Comparison of ENCODE assay signal across 31 cellular contexts in the genomic region with DNA sequence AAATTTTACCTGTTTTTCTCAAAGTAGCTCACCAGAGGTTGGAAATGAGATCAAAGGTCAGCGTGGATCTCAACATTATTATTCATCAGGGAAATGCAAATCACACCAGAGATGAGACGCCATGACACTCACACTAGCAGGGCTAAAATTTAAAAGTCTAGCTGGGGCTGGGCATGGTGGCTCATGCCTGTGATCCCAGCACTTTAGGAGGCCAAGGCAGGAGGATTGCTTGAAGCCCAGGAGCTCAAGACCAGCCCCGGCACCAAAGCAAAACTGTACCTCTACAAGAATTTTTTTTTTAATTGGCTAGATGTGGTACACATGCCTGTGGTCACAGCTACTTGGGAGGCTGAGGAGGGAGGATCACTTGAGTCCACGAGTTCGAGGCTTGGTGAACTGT.
"Had no signal": no experiment of that assay in that cellular context is flagged by ENCODE, and none has a peak within 500 bp of the region (broad histone marks: within the 10 kb centered on the region; RNA-seq: fewer than 3 reads in every experiment).

No MANE protein-coding gene starts in this region.

- H3K9ac ChIP-seq: KMS-11, SK-N-SH had no signal

- H3K27ac ChIP-seq: body of pancreas, breast epithelium, KMS-11, Peyer's patch, SJSA1 had no signal

- H3K4me3 ChIP-seq: body of pancreas, breast epithelium, Peyer's patch, SJSA1 had no signal

- H3K27me3 ChIP-seq: body of pancreas, Peyer's patch, SJSA1 had no signal

- H3K4me1 ChIP-seq: body of pancreas, breast epithelium, Peyer's patch, SJSA1 had no signal

- H3K36me3 ChIP-seq: breast epithelium, Peyer's patch, SJSA1 had no signal

- H3K9me3 ChIP-seq: body of pancreas, Peyer's patch, SJSA1, SK-N-SH had no signal

- DNase-seq: activated CD4-positive, alpha-beta T cell treated with anti-CD3 and anti-CD28 coated beads for 1 hour; activated CD4-positive, alpha-beta T cell treated with anti-CD3 and anti-CD28 coated beads, Interleukin-2, amount 10 ng/mL, durations not matched to agents 7 days and 5 days; activated CD4-positive, alpha-beta T cell treated with anti-CD3 and anti-CD28 coated beads, Interleukin-2, amount 50 U/mL, for 48 hours; activated CD4-positive, CD25-positive, alpha-beta regulatory T cell; activated CD8-positive, alpha-beta T cell treated with anti-CD3 and anti-CD28 coated beads, Interleukin-2, amount 10 ng/mL, durations not matched to agents 7 days and 5 days; activated gamma-delta T cell; activated naive CD4-positive, alpha-beta T cell treated with Interleukin-2 at 50 U/mL for 16 hours; activated naive CD8-positive, alpha-beta T cell treated with anti-CD3 and anti-CD28 coated beads, Interleukin-2, amount 10 ng/mL, durations not matched to agents 7 days and 5 days; activated T-cell treated with anti-CD3 and anti-CD28 coated beads, Interleukin-2, amount 50 U/mL, for 4 hours; body of pancreas; caudate nucleus; MM.1S; MV-4-11; NCI-H1092 treated with DMSO at 0.1 percent for 48 hours; NCI-H1417; NCI-H146; NCI-H187; NCI-H2029 treated with DMSO at 0.1 percent for 48 hours; NCI-H2107; NCI-H2171; NCI-H510A; NCI-H748 treated with DMSO at 0.1 percent for 48 hours; NK-92 treated with Interleukin-12 subunit alpha and Interleukin-12 subunit beta, amount 100 ng/mL, for 24 hours; PC-3; RPMI8226; SHP77 treated with DMSO at 0.1 percent for 48 hours; SK-N-SH had no signal
